ENCODE assay signal across 8 cellular contexts in genomic region chr1:113903496-113904291, GRCh38. TPM values are rescaled to one million over a fixed set of nuclear protein-coding genes. Genes with fewer than 3 reads are reported as not detected.
DNase-seq lines count a peak whose midpoint lies in the region; ATAC-seq and TF ChIP-seq lines count a peak whose summit lies in the region.

No MANE protein-coding gene starts in this region.

- peaks cover 10% of the 10 kb centered on the region for H3K36me3 Mint-ChIP-seq in chondrocyte (ENCODE audit: low read depth)
- peaks cover 13 to 39% (median 19%) of the 10 kb centered on the region in 5 donors for H3K36me3 Mint-ChIP-seq in naive thymus-derived CD4-positive, alpha-beta T cell

- peak overlapping the region; percentile 99 for H3K4me3 ChIP-seq in OCI-LY7 (ENCODE audit: low read depth, low read length, poor library complexity, severe bottlenecking)
- peak overlapping the region; percentile 82 for H3K4me3 ChIP-seq in naive thymus-derived CD4-positive, alpha-beta T cell (ENCODE audit: low read length)

- peak overlapping the region; percentile 96 for H3K4me3 Mint-ChIP-seq in chondrocyte (ENCODE audit: unreplicated experiment)
- H3K4me3 Mint-ChIP-seq in naive thymus-derived CD4-positive, alpha-beta T cell = peak overlapping the region; percentile 92 to 100 (median 99)

- intact Hi-C loops in OCI-LY7 (cut with micrococcal nuclease; ENCODE audit: unreplicated experiment) = no loop called here
- intact Hi-C loops in naive thymus-derived CD4-positive, alpha-beta T cell (cut with micrococcal nuclease) = loop anchor here (1.0 to 10.0 kb wide), 12 partner anchors 32 to 1188 kb away; partner anchors contain the start of genes PHTF1 (in 1 of the 2), PPM1J (in 1 of the 2), PTPN22 (in 1 of the 2) and RSBN1 (in 1 of the 2)

- POLR2A ChIA-PET in OCI-LY7 (lab: Charles Lee) = interaction anchor here (0.6 to 3.9 kb wide), 30 partner anchors 8 to 880 kb away, joined by 3 to 68 read pairs (median 4); partner anchors contain the start of genes BCL2L15, HIPK1 and RSBN1
- POLR2A ChIA-PET in naive thymus-derived CD4-positive, alpha-beta T cell (lab: Charles Lee) = interaction anchor here (0.5 to 6.7 kb wide), 16 partner anchors 11 to 145 kb away, joined by 3 to 201 read pairs (median 5); partner anchors contain the start of genes HIPK1 and RSBN1

- H3K4me2 ChIP-seq in OCI-LY7 (ENCODE audit: low read length) = peak overlapping the region; percentile 96

- H3K4me1 Mint-ChIP-seq in chondrocyte (ENCODE audit: low read depth) = peaks cover 48% of the 10 kb centered on the region
- H3K4me1 Mint-ChIP-seq in naive thymus-derived CD4-positive, alpha-beta T cell = peaks cover 39 to 66% (median 63%) of the 10 kb centered on the region in 7 donors

- H3K27ac Mint-ChIP-seq in chondrocyte (ENCODE audit: unreplicated experiment) = peak overlapping the region; percentile 100
- H3K27ac Mint-ChIP-seq in naive thymus-derived CD4-positive, alpha-beta T cell = peak overlapping the region; percentile 96 to 100 (median 99)

- H3K9me2 ChIP-seq in OCI-LY7 (ENCODE audit: insufficient read depth, low read length) = no peaks in the 10 kb centered on the region

- DNase-seq in DMS53 (lab: John Stamatoyannopoulos, UW) (peak; percentile 63), DMS53 treated with DMSO at 0.1 percent for 48 hours (lab: John Stamatoyannopoulos, UW; ENCODE audit: unreplicated experiment) (no peak), OCI-LY7 (ENCODE audit: low spot score) (peak; percentile 51), chondrocyte (ENCODE audit: low spot score) (no peak), AG20443 (ENCODE audit: low spot score) (no peak)
- DNase-seq in naive thymus-derived CD4-positive, alpha-beta T cell = peak in 4 of 9 donors; percentile 9 to 20 (median 12)

- H3K4me1 ChIP-seq in OCI-LY7 (ENCODE audit: insufficient read depth, low read length, poor library complexity, severe bottlenecking) = peaks cover 27% of the 10 kb centered on the region
- peaks cover 15 to 21% of the 10 kb centered on the region in 2 donors for H3K4me1 ChIP-seq in naive thymus-derived CD4-positive, alpha-beta T cell (ENCODE audit: control insufficient read depth in 2 of 2, insufficient read depth in 2 of 2, low read length in 2 of 2)

- no peak for ATAC-seq in naive thymus-derived CD4-positive, alpha-beta T cell
- ATAC-seq in HG03521 (IDR thresholded peaks at IDR 0.05; ENCODE audit: unreplicated experiment) (no peak), HG03045 (IDR thresholded peaks at IDR 0.05; ENCODE audit: unreplicated experiment) (no peak)

- no peaks in the 10 kb centered on the region for H3K27me3 Mint-ChIP-seq in chondrocyte (ENCODE audit: low read depth)
- H3K27me3 Mint-ChIP-seq in naive thymus-derived CD4-positive, alpha-beta T cell = peaks cover 0 to 4% (median 0%) of the 10 kb centered on the region in 5 donors

- peak overlapping the region; percentile 77 for H3K27ac ChIP-seq in OCI-LY7 (ENCODE audit: low read depth, low read length, poor library complexity, severe bottlenecking)
- H3K27ac ChIP-seq in naive thymus-derived CD4-positive, alpha-beta T cell (ENCODE audit: low read depth, low read length) = peak overlapping the region; percentile 89

- H2AFZ ChIP-seq in OCI-LY7 (ENCODE audit: low read length) = peak overlapping the region; percentile 78; the same call in 1 of the 2 replicates

- CTCF ChIA-PET in OCI-LY7 (lab: Charles Lee; ENCODE audit: unreplicated experiment) = interaction anchor here (1.1 to 2.0 kb wide), 2 partner anchors 25 to 85 kb away, joined by 3 to 6 read pairs; partner anchors contain the start of gene HIPK1
- CTCF ChIA-PET in naive thymus-derived CD4-positive, alpha-beta T cell (lab: Charles Lee) = interaction anchor here (0.6 to 5.4 kb wide), 14 partner anchors 27 to 497 kb away, joined by 3 to 40 read pairs (median 4); partner anchors contain the start of genes HIPK1 and RSBN1

- no peaks in the 10 kb centered on the region for H3K27me3 ChIP-seq in naive thymus-derived CD4-positive, alpha-beta T cell (ENCODE audit: control insufficient read depth in 2 of 2, insufficient read depth in 2 of 2, low read length in 2 of 2)

- no TSS peak for BruUV-seq in OCI-LY7 (replicated peaks; lab: Mats Ljungman, UMichigan)

- H4K20me1 ChIP-seq in OCI-LY7 (ENCODE audit: insufficient read depth, low read length) = no peaks in the 10 kb centered on the region

- H3K9me3 ChIP-seq in OCI-LY7 (ENCODE audit: low read length) = no peaks in the 10 kb centered on the region
- no peaks in the 10 kb centered on the region for H3K9me3 ChIP-seq in naive thymus-derived CD4-positive, alpha-beta T cell (ENCODE audit: control insufficient read depth in 2 of 3, low read length in 3 of 3)

- TF ChIP-seq CTCF in OCI-LY7 (conservative IDR thresholded peaks at IDR 0.05; ENCODE audit: low read length) (no peak), chondrocyte (IDR thresholded peaks at IDR 0.05) (no peak)

- peaks cover 43% of the 10 kb centered on the region for H3K79me2 ChIP-seq in OCI-LY7 (ENCODE audit: insufficient read depth, low read depth, low read length)

- H3K36me3 ChIP-seq in OCI-LY7 (ENCODE audit: insufficient read depth, low read length) = peaks cover 61% of the 10 kb centered on the region
- H3K36me3 ChIP-seq in naive thymus-derived CD4-positive, alpha-beta T cell (ENCODE audit: control insufficient read depth in 2 of 3, insufficient read depth in 3 of 3, low read length in 3 of 3) = peaks cover 0 to 48% (median 7%) of the 10 kb centered on the region in 3 experiments

- no peaks in the 10 kb centered on the region for H3K9me3 Mint-ChIP-seq in chondrocyte (ENCODE audit: low read depth)
- no peaks in the 10 kb centered on the region for H3K9me3 Mint-ChIP-seq in naive thymus-derived CD4-positive, alpha-beta T cell

RNA-seq across cellular contexts. Expression of gene AP4B1, which starts 0.9 kb away (rescaled TPM):
- 37.7 and 45.3 TPM in 2 replicates for total RNA-seq in OCI-LY7 (2014; rRNA removed; shearing (Covaris generic))
- total RNA-seq in OCI-LY7 (2022) (40.5 and 42.5 TPM in 2 replicates), chondrocyte (15.6 to 23.6 TPM (median 16.8 TPM) in 3 replicates)
- total RNA-seq in naive thymus-derived CD4-positive, alpha-beta T cell = 10 to 100 TPM; 50.8 to 75.4 (median 65.0) TPM
- polyA plus RNA-seq in naive thymus-derived CD4-positive, alpha-beta T cell = 10 to 100 TPM; 13.7 to 15.6 TPM

RNA-seq across cellular contexts. Expression of gene DCLRE1B, which starts 1.4 kb away (rescaled TPM):
- total RNA-seq in OCI-LY7 (2014; rRNA removed; shearing (Covaris generic)) = 17.3 and 20.1 TPM in 2 replicates
- total RNA-seq in OCI-LY7 (2022) = 20.8 and 20.9 TPM in 2 replicates
- 8.1 to 11.4 TPM (median 8.3 TPM) in 3 replicates for total RNA-seq in chondrocyte
- 10 to 100 TPM in 1 of 5 experiments, 1 to 10 TPM in 4; 4.1 to 13.6 (median 6.9) TPM for total RNA-seq in naive thymus-derived CD4-positive, alpha-beta T cell
- polyA plus RNA-seq in naive thymus-derived CD4-positive, alpha-beta T cell = 1 to 10 TPM; 3.7 to 6.8 TPM

RNA-seq across cellular contexts. Expression of gene BCL2L15, which starts 16.3 kb away (rescaled TPM):
- 0.46 and 0.82 TPM in 2 replicates for total RNA-seq in OCI-LY7 (2014; rRNA removed; shearing (Covaris generic))
- total RNA-seq in OCI-LY7 (2022) = 1.1 and 1.5 TPM in 2 replicates
- 0.17 to 0.33 TPM (median 0.17 TPM) in 3 replicates for total RNA-seq in chondrocyte
- 1 to 10 TPM; 1.1 to 7.5 (median 1.6) TPM for total RNA-seq in naive thymus-derived CD4-positive, alpha-beta T cell
- polyA plus RNA-seq in naive thymus-derived CD4-positive, alpha-beta T cell = under 1 TPM in 1 of 2 donors, not detected in 1; 0.60 TPM

RNA-seq across cellular contexts. Expression of gene HIPK1, which starts 25.4 kb away (rescaled TPM):
- total RNA-seq in OCI-LY7 (2014; rRNA removed; shearing (Covaris generic)) = 17.3 and 20.4 TPM in 2 replicates
- total RNA-seq in OCI-LY7 (2022) (50.2 and 52.6 TPM in 2 replicates), chondrocyte (57.4 to 63.4 TPM (median 60.0 TPM) in 3 replicates)
- total RNA-seq in naive thymus-derived CD4-positive, alpha-beta T cell = 100 to 1,000 TPM in 4 of 5 experiments, 10 to 100 TPM in 1; 95.8 to 211 (median 124) TPM
- 10 to 100 TPM; 11.8 to 21.3 TPM for polyA plus RNA-seq in naive thymus-derived CD4-positive, alpha-beta T cell

RNA-seq across cellular contexts. Expression of gene PTPN22, which starts 32.2 kb away (rescaled TPM):
- total RNA-seq in OCI-LY7 (2014; rRNA removed; shearing (Covaris generic)) = 27.5 and 29.4 TPM in 2 replicates
- total RNA-seq in OCI-LY7 (2022) = 53.5 and 63.0 TPM in 2 replicates
- total RNA-seq in chondrocyte = not detected in 3 replicates
- 10 to 100 TPM; 22.2 to 76.7 (median 27.5) TPM for total RNA-seq in naive thymus-derived CD4-positive, alpha-beta T cell
- polyA plus RNA-seq in naive thymus-derived CD4-positive, alpha-beta T cell = 10 to 100 TPM; 29.7 to 37.9 TPM

Comparison
In these comparisons a context has a peak if more than half of its experiments do, and no peak if none do; other contexts are left out.
1. DNase-seq: peak in DMS53 (single experiment) and OCI-LY7 (single experiment); none in DMS53 treated with DMSO at 0.1 percent for 48 hours (single experiment), chondrocyte (single experiment) and AG20443 (single experiment).